17 cellular contexts compared by ENCODE assay signal in genomic region chr3:193140381-193140780, GRCh38.
A peak's percentile ranks its signal among the peaks of the same experiment; 100 is the strongest.
DNase-seq lines count a peak whose midpoint lies in the region; ATAC-seq, FAIRE-seq and TF ChIP-seq lines count a peak whose summit lies in the region.
"Had no signal": no experiment of that assay in that cellular context is flagged by ENCODE, and none has a peak within 500 bp of the region (broad histone marks: within the 10 kb centered on the region; RNA-seq: fewer than 3 reads in every experiment).

No MANE protein-coding gene starts in this region.

- H3K27ac ChIP-seq in DND-41 (ENCODE audit: low read length) = no peak overlapping the region
- H3K27ac ChIP-seq in smooth muscle cell (ENCODE audit: low read depth) = peak overlapping the region; percentile 30

- no peak overlapping the region for H3K4me2 ChIP-seq in DND-41 (ENCODE audit: insufficient read depth, low read length)
- no peak overlapping the region for H3K4me2 ChIP-seq in smooth muscle cell

- no peaks in the 10 kb centered on the region for H3K4me1 ChIP-seq in DND-41 (ENCODE audit: insufficient read depth, low read length)
- H3K4me1 ChIP-seq in smooth muscle cell (ENCODE audit: low read depth) = no peaks in the 10 kb centered on the region

- WGBS in smooth muscle cell (ENCODE audit: low lambda C conversion rate) = 69% methylated on average over 2 of the region's 2 CpGs

- H2AFZ ChIP-seq in DND-41 (ENCODE audit: low read depth, low read length) = no peak overlapping the region
- H2AFZ ChIP-seq in smooth muscle cell (ENCODE audit: low read depth) = no peak overlapping the region

- no peaks in the 10 kb centered on the region for H3K27me3 Mint-ChIP-seq in stimulated activated naive CD8-positive, alpha-beta T cell treated with anti-CD3 and anti-CD28 coated beads, Interleukin-15, amount 100 ng/mL, for 72 hours

- DNase-seq in DND-41 (peak; percentile 18), M059J (ENCODE audit: low read depth) (peak; percentile 23), bronchial epithelial cell (ENCODE audit: low read depth) (peak; percentile 38), smooth muscle cell (lab: John Stamatoyannopoulos, UW; ENCODE audit: unreplicated experiment) (no peak), NCI-H748 (lab: John Stamatoyannopoulos, UW; ENCODE audit: unreplicated experiment) (no peak), NCI-H146 treated with DMSO at 0.1 percent for 48 hours (lab: John Stamatoyannopoulos, UW; ENCODE audit: unreplicated experiment) (no peak)
- no peak for DNase-seq in stimulated activated naive CD8-positive, alpha-beta T cell treated with anti-CD3 and anti-CD28 coated beads, Interleukin-15, amount 100 ng/mL, for 72 hours
- DNase-seq: CD8-positive, alpha-beta T cell; EL; H9; IMR-90; NCI-H146; NCI-H2107; NCI-H345; NCI-H526 treated with DMSO at 0.1 percent for 48 hours had no signal

- no peaks in the 10 kb centered on the region for H3F3A ChIP-seq in smooth muscle cell (ENCODE audit: low read depth)

- H3K27ac Mint-ChIP-seq in stimulated activated naive CD8-positive, alpha-beta T cell treated with anti-CD3 and anti-CD28 coated beads, Interleukin-15, amount 100 ng/mL, for 72 hours = no peak overlapping the region
- H3K27ac Mint-ChIP-seq: B cell; CD8-positive, alpha-beta T cell; H9 had no signal

- no peaks in the 10 kb centered on the region for H3K79me2 ChIP-seq in DND-41 (ENCODE audit: insufficient read depth, low read length)
- no peaks in the 10 kb centered on the region for H3K79me2 ChIP-seq in smooth muscle cell (ENCODE audit: low read depth)

- peaks cover 7 to 10% of the 10 kb centered on the region in 2 donors for H3K9me3 Mint-ChIP-seq in stimulated activated naive CD8-positive, alpha-beta T cell treated with anti-CD3 and anti-CD28 coated beads, Interleukin-15, amount 100 ng/mL, for 72 hours
- H3K9me3 Mint-ChIP-seq: H9 had no signal

- H3K36me3 ChIP-seq in DND-41 (ENCODE audit: insufficient read depth, low read length) (no peaks in the 10 kb centered on the region), bronchial epithelial cell (ENCODE audit: control insufficient read depth, insufficient read depth, low read length) (no peaks in the 10 kb centered on the region), smooth muscle cell (ENCODE audit: low read depth) (no peaks in the 10 kb centered on the region)

- H3K9ac ChIP-seq in DND-41 (ENCODE audit: low read depth, low read length) (no peak overlapping the region), smooth muscle cell (ENCODE audit: low read depth) (no peak overlapping the region)

- H3K27me3 ChIP-seq in DND-41 (ENCODE audit: insufficient read depth, low read length, poor library complexity) = no peaks in the 10 kb centered on the region
- H3K27me3 ChIP-seq in bronchial epithelial cell (ENCODE audit: control insufficient read depth, insufficient read depth, low read length) = no peaks in the 10 kb centered on the region
- H3K27me3 ChIP-seq in smooth muscle cell (ENCODE audit: low read depth) = no peaks in the 10 kb centered on the region

- no peak overlapping the region for H3K4me3 Mint-ChIP-seq in stimulated activated naive CD8-positive, alpha-beta T cell treated with anti-CD3 and anti-CD28 coated beads, Interleukin-15, amount 100 ng/mL, for 72 hours
- H3K4me3 Mint-ChIP-seq: B cell; CD8-positive, alpha-beta T cell; H9 had no signal

- H4K20me1 ChIP-seq in DND-41 (ENCODE audit: insufficient read depth, low read length) (no peaks in the 10 kb centered on the region), smooth muscle cell (ENCODE audit: low read depth) (no peaks in the 10 kb centered on the region)

- H3K4me3 ChIP-seq in DND-41 (ENCODE audit: low read depth in 1 of 2, low read length in 2 of 2) = no peak overlapping the region
- H3K4me3 ChIP-seq in bronchial epithelial cell (ENCODE audit: low read depth, low read length) = no peak overlapping the region
- no peak overlapping the region for H3K4me3 ChIP-seq in smooth muscle cell

- no peak for FAIRE-seq in bronchial epithelial cell (lab: Jason Lieb, UNC)

- H3K9me3 ChIP-seq in DND-41 (ENCODE audit: insufficient read depth, low read length, severe bottlenecking) (no peaks in the 10 kb centered on the region), smooth muscle cell (replicated peaks; ENCODE audit: low read depth) (no peaks in the 10 kb centered on the region)

- no peak for TF ChIP-seq CTCF in DND-41 (IDR thresholded peaks at IDR 0.05; ENCODE audit: borderline replicate concordance, extremely low read depth, low read length, poor library complexity, severe bottlenecking)
- TF ChIP-seq CTCF in bronchial epithelial cell (IDR thresholded peaks at IDR 0.05; ENCODE audit: insufficient read depth, low read length, severe bottlenecking) = no peak
- no peak for TF ChIP-seq CTCF in smooth muscle cell (IDR thresholded peaks at IDR 0.05; ENCODE audit: borderline replicate concordance, insufficient read depth, poor library complexity, severe bottlenecking)

- no peaks in the 10 kb centered on the region for H3K4me1 Mint-ChIP-seq in stimulated activated naive CD8-positive, alpha-beta T cell treated with anti-CD3 and anti-CD28 coated beads, Interleukin-15, amount 100 ng/mL, for 72 hours
- H3K4me1 Mint-ChIP-seq: B cell, H9 had no signal

- ATAC-seq in DND-41 (ENCODE audit: insufficient read depth, low read depth) = peak; percentile 86
- no peak for ATAC-seq in stimulated activated naive CD8-positive, alpha-beta T cell treated with anti-CD3 and anti-CD28 coated beads, Interleukin-15, amount 100 ng/mL, for 72 hours
- ATAC-seq: CD8-positive, alpha-beta T cell; SK-N-SH treated with all-trans-retinoic acid at 6 μM for 48 hours had no signal

Comparison
In these comparisons a context has a peak if more than half of its experiments do, and no peak if none do; other contexts are left out.
1. DNase-seq: peak in DND-41 (single experiment), M059J (single experiment) and bronchial epithelial cell (single experiment); none in smooth muscle cell (single experiment), NCI-H748 (single experiment), NCI-H146 treated with DMSO at 0.1 percent for 48 hours (single experiment) and stimulated activated naive CD8-positive, alpha-beta T cell treated with anti-CD3 and anti-CD28 coated beads, Interleukin-15, amount 100 ng/mL, for 72 hours (0 of 2).